16 cellular contexts compared by ENCODE assay signal in genomic region chr6:79084693-79085092, GRCh38.
"Had no signal": no experiment of that assay in that cellular context is flagged by ENCODE, and none has a peak within 500 bp of the region (broad histone marks: within the 10 kb centered on the region; RNA-seq: fewer than 3 reads in every experiment).

No MANE protein-coding gene starts in this region.

- FAIRE-seq: small intestine had no signal

- DNase-seq: activated CD4-positive, alpha-beta T cell treated with anti-CD3 and anti-CD28 coated beads for 1 hour; activated CD4-positive, alpha-beta T cell treated with anti-CD3 and anti-CD28 coated beads, Interleukin-2, amount 50 U/mL, for 4 hours; activated naive CD4-positive, alpha-beta T cell treated with anti-CD3 and anti-CD28 coated beads, Interleukin-2, amount 10 ng/mL, durations not matched to agents 7 days and 5 days; dorsolateral prefrontal cortex; endodermal cell; foreskin melanocyte; heart right ventricle; posterior cingulate gyrus; small intestine; stimulated activated CD4-positive, alpha-beta T cell treated with anti-CD3 and anti-CD28 coated beads, Interleukin-4, amount 100 ng/mL, for 24 hours; stimulated activated naive CD4-positive, alpha-beta T cell had no signal

- H3K36me3 ChIP-seq: cardiac muscle cell, heart right ventricle, tibial nerve, vagina had no signal

- ATAC-seq: activated T-helper 17 cell treated with anti-CD3 and anti-CD28 coated beads, Interleukin-2, amount 50 U/mL, for 72 hours; heart right ventricle; natural killer cell treated with Interleukin-12 subunit alpha and Interleukin-12 subunit beta and Interleukin-15 and Interleukin-18, amount 100 ng/mL, for 72 hours had no signal

- H3K9me3 ChIP-seq: heart right ventricle, tibial nerve, vagina had no signal

- H3K4me3 ChIP-seq: cardiac muscle cell, dorsolateral prefrontal cortex, heart right ventricle, tibial nerve, vagina had no signal

- H3K27me3 ChIP-seq: dorsolateral prefrontal cortex, heart right ventricle, tibial nerve, vagina had no signal
